In genomic region chr6:130933712-130934200, GRCh38 we compare ENCODE assay signal across 1 cellular context.
TF ChIP-seq lines count a peak whose summit lies in the region.

No MANE protein-coding gene starts in this region.

TF ChIP-seq in HepG2, 621 proteins besides CTCF, POLR2A, EP300 and RAD21 (continued from another document and continues in another):
- TF ChIP-seq ZXDC (CRISPR knock-in tag; IDR thresholded peaks at IDR 0.05), result no peak
- TF ChIP-seq REPIN1 (CRISPR knock-in tag; IDR thresholded peaks at IDR 0.05; ENCODE audit: borderline replicate concordance, low read depth), result peak; percentile 91
- no peak for TF ChIP-seq HDAC6 (IDR thresholded peaks at IDR 0.05; ENCODE audit: low read depth, low read length)
- peak; percentile 88 for TF ChIP-seq ZNF44 (CRISPR knock-in tag; IDR thresholded peaks at IDR 0.05)
- TF ChIP-seq MYC (CRISPR knock-in tag; IDR thresholded peaks at IDR 0.05; ENCODE audit: borderline replicate concordance), result peak; percentile 49; the same call in 1 of the 2 replicates
- TF ChIP-seq ZNF674 (CRISPR knock-in tag; IDR thresholded peaks at IDR 0.05; ENCODE audit: low read depth), result no peak
- TF ChIP-seq ATM (IDR thresholded peaks at IDR 0.05; ENCODE audit: borderline replicate concordance), result no peak
- TF ChIP-seq KAT7 (CRISPR knock-in tag; IDR thresholded peaks at IDR 0.05; ENCODE audit: borderline replicate concordance), result peak; percentile 80
- TF ChIP-seq MAX (IDR thresholded peaks at IDR 0.05), result peak; percentile 52
- TF ChIP-seq ZFP37 (CRISPR knock-in tag; IDR thresholded peaks at IDR 0.05; ENCODE audit: borderline replicate concordance), result peak; percentile 83; the same call in 1 of the 2 replicates
- TF ChIP-seq ZBTB34 (CRISPR knock-in tag; IDR thresholded peaks at IDR 0.05), result peak; percentile 92
- no peak for TF ChIP-seq FIP1L1 (IDR thresholded peaks at IDR 0.05; ENCODE audit: borderline replicate concordance, insufficient read depth, low read depth, low read length)
- TF ChIP-seq ZNF337 (CRISPR knock-in tag; IDR thresholded peaks at IDR 0.05; ENCODE audit: borderline replicate concordance, low read depth), result 0 out of 2 replicates have a peak, but pooled peaks have one; percentile 62
- TF ChIP-seq ZNF430 (CRISPR knock-in tag; IDR thresholded peaks at IDR 0.05), result no peak
- peak; percentile 70 for TF ChIP-seq SIX4 (CRISPR knock-in tag; IDR thresholded peaks at IDR 0.05)
- TF ChIP-seq THYN1 (CRISPR knock-in tag; IDR thresholded peaks at IDR 0.05; ENCODE audit: borderline replicate concordance, low read depth), result no peak
- no peak for TF ChIP-seq NFE2 (CRISPR knock-in tag; IDR thresholded peaks at IDR 0.05)
- no peak for TF ChIP-seq ZBTB7A (CRISPR knock-in tag; IDR thresholded peaks at IDR 0.05)
- TF ChIP-seq ZNF318 (CRISPR knock-in tag; IDR thresholded peaks at IDR 0.05), result peak; percentile 74; the same call in 1 of the 2 replicates
- peak; percentile 65; the same call in 1 of the 2 replicates for TF ChIP-seq ARID4A (CRISPR knock-in tag; IDR thresholded peaks at IDR 0.05; ENCODE audit: borderline replicate concordance)
- peak; percentile 85; the same call in 1 of the 2 replicates for TF ChIP-seq ETV6 (CRISPR knock-in tag; conservative IDR thresholded peaks at IDR 0.05)
- TF ChIP-seq SMAD3 (CRISPR knock-in tag; IDR thresholded peaks at IDR 0.05), result peak; percentile 72; the same call in 1 of the 2 replicates
- peak; percentile 76 for TF ChIP-seq ZSCAN29 (CRISPR knock-in tag; conservative IDR thresholded peaks at IDR 0.05)
- no peak for TF ChIP-seq ZNF326 (CRISPR knock-in tag; IDR thresholded peaks at IDR 0.05; ENCODE audit: borderline replicate concordance)
- no peak for TF ChIP-seq ZFP62 (CRISPR knock-in tag; IDR thresholded peaks at IDR 0.05)
- 0 out of 2 replicates have a peak, but pooled peaks have one; percentile 81 for TF ChIP-seq SNAPC2 (CRISPR knock-in tag; IDR thresholded peaks at IDR 0.05)
- peak; percentile 55; the same call in 1 of the 2 replicates for TF ChIP-seq LCORL (IDR thresholded peaks at IDR 0.05)
- peak; percentile 77; the same call in 1 of the 2 replicates for TF ChIP-seq LCORL (CRISPR knock-in tag; IDR thresholded peaks at IDR 0.05)
- TF ChIP-seq PHF21A (CRISPR knock-in tag; IDR thresholded peaks at IDR 0.05), result peak; percentile 90
- peak; percentile 92 for TF ChIP-seq MIER3 (CRISPR knock-in tag; IDR thresholded peaks at IDR 0.05; ENCODE audit: borderline replicate concordance)
- peak; percentile 45; the same call in 1 of the 2 replicates for TF ChIP-seq SP4 (CRISPR knock-in tag; IDR thresholded peaks at IDR 0.05)
- TF ChIP-seq ZFYVE20 (CRISPR knock-in tag; IDR thresholded peaks at IDR 0.05; ENCODE audit: borderline replicate concordance, low read depth), result no peak
- peak; percentile 75; the same call in 1 of the 2 replicates for TF ChIP-seq ZHX1 (CRISPR knock-in tag; IDR thresholded peaks at IDR 0.05; ENCODE audit: low read depth)
- TF ChIP-seq KAT8 (CRISPR knock-in tag; IDR thresholded peaks at IDR 0.05), result peak; percentile 62; the same call in 1 of the 2 replicates
- TF ChIP-seq HCFC1 (IDR thresholded peaks at IDR 0.05; ENCODE audit: low read depth, low read length), result no peak
- no peak for TF ChIP-seq ATF7-NPFF (CRISPR knock-in tag; IDR thresholded peaks at IDR 0.05; ENCODE audit: low read depth)
- TF ChIP-seq CEBPB (IDR thresholded peaks at IDR 0.05; ENCODE audit: borderline replicate concordance, low read depth, low read length), result peak; percentile 71
- TF ChIP-seq SNAPC5 (CRISPR knock-in tag; IDR thresholded peaks at IDR 0.05; ENCODE audit: borderline replicate concordance), result peak; percentile 67; the same call in 1 of the 2 replicates
- TF ChIP-seq TCF7L2 (IDR thresholded peaks at IDR 0.05; ENCODE audit: low read depth, low read length), result no peak
- peak; percentile 73 for TF ChIP-seq TCF7 (IDR thresholded peaks at IDR 0.05; ENCODE audit: low read depth)
- TF ChIP-seq ZBTB3 (CRISPR knock-in tag; IDR thresholded peaks at IDR 0.05; ENCODE audit: borderline replicate concordance, low read depth), result no peak
- 0 out of 2 replicates have a peak, but pooled peaks have one; percentile 27 for TF ChIP-seq NFYC (CRISPR knock-in tag; IDR thresholded peaks at IDR 0.05)
- peak; percentile 67; the same call in 1 of the 2 replicates for TF ChIP-seq ARNTL (CRISPR knock-in tag; IDR thresholded peaks at IDR 0.05)
- TF ChIP-seq SATB2 (CRISPR knock-in tag; IDR thresholded peaks at IDR 0.05), result 0 out of 2 replicates have a peak, but pooled peaks have one; percentile 31
- TF ChIP-seq ELF4 (CRISPR knock-in tag; IDR thresholded peaks at IDR 0.05; ENCODE audit: borderline replicate concordance), result no peak
- TF ChIP-seq XRCC5 (optimal IDR thresholded peaks at IDR 0.05; ENCODE audit: low read length), result peak; percentile 86
- TF ChIP-seq GABPB1 (CRISPR knock-in tag; IDR thresholded peaks at IDR 0.05), result no peak
